ENCODE assay signal across 24 cellular contexts in the genomic region with DNA sequence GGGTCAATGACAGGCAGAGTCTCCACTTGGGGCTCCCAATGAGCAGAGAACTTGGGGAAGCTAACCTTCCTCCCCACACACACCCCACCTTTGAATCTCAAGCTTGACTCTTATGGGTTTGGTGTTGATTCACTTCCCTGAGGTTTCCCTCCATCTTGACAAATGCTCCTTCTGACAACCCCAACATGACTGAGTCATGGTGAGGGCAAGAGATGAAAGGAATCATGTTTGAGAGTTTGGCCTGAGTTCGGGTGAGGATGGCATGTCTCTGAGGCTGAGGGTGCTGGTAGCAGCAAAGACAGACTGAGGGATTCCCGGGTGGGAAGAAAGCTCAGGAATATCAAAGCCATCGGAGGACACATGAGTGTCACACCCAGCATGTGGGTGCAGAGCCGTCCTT. TPM values are rescaled to one million over a fixed set of nuclear protein-coding genes. Genes with fewer than 3 reads are reported as not detected.
"Had no signal": no experiment of that assay in that cellular context is flagged by ENCODE, and none has a peak within 500 bp of the region (broad histone marks: within the 10 kb centered on the region; RNA-seq: fewer than 3 reads in every experiment).

No MANE protein-coding gene starts in this region.

- H3K9me3 ChIP-seq: body of pancreas, mucosa of descending colon, psoas muscle, sigmoid colon, thoracic aorta, uterus had no signal

- H3K27ac ChIP-seq: body of pancreas, epithelial cell of prostate, psoas muscle, sigmoid colon, thoracic aorta, uterus had no signal

- H3K4me3 Mint-ChIP-seq: activated naive CD4-positive, alpha-beta T cell treated with anti-CD3 and anti-CD28 coated beads, Interleukin-2, amount 10 ng/mL, durations not matched to agents 7 days and 5 days; natural killer cell; stimulated activated naive CD8-positive, alpha-beta T cell treated with anti-CD3 and anti-CD28 coated beads, Interleukin-15, amount 100 ng/mL, for 72 hours had no signal

- H3K36me3 Mint-ChIP-seq: activated naive CD4-positive, alpha-beta T cell treated with anti-CD3 and anti-CD28 coated beads, Interleukin-2, amount 10 ng/mL, durations not matched to agents 7 days and 5 days; natural killer cell had no signal

- H3K27ac Mint-ChIP-seq: activated naive CD4-positive, alpha-beta T cell treated with anti-CD3 and anti-CD28 coated beads, Interleukin-2, amount 10 ng/mL, durations not matched to agents 7 days and 5 days; activated T-helper 2 cell treated with anti-CD3 and anti-CD28 coated beads, Interferon-gamma antibody, Interleukin-2, Interleukin-4, amounts not matched to agents 10 μg/mL and 5 μg/mL and 100 μg/mL, durations not matched to agents 14 hours and 24 hours and 36 hours had no signal

- DNase-seq: activated CD4-positive, alpha-beta T cell treated with anti-CD3 and anti-CD28 coated beads, Interleukin-2, amount 50 U/mL, for 1 hour; activated naive CD4-positive, alpha-beta T cell treated with anti-CD3 and anti-CD28 coated beads, Interleukin-2, amount 10 ng/mL, durations not matched to agents 7 days and 5 days; activated T-cell treated with anti-CD3 and anti-CD28 coated beads for 4 hours; body of pancreas; effector memory CD4-positive, alpha-beta T cell; hypothalamus; left colon; mucosa of descending colon; natural killer cell; nucleus accumbens; psoas muscle; sigmoid colon; stimulated activated CD4-positive, alpha-beta T cell treated with anti-CD3 and anti-CD28 coated beads, Interleukin-4, amount 100 ng/mL, for 1 hour; stimulated activated CD8-positive, alpha-beta memory T cell treated with anti-CD3 and anti-CD28 coated beads, Interleukin-4, amount 100 ng/mL, for 48 hours; stimulated activated naive CD8-positive, alpha-beta T cell treated with anti-CD3 and anti-CD28 coated beads, Interleukin-15, amount 100 ng/mL, for 72 hours; T-helper 2 cell; uterus had no signal

- H3K36me3 ChIP-seq: sigmoid colon, thoracic aorta, uterus had no signal

- H3K27me3 ChIP-seq: body of pancreas, sigmoid colon, uterus had no signal

- ATAC-seq: body of pancreas; left colon; mucosa of descending colon; natural killer cell; psoas muscle; stimulated activated naive CD8-positive, alpha-beta T cell treated with anti-CD3 and anti-CD28 coated beads, Interleukin-15, amount 100 ng/mL, for 72 hours had no signal

- H3K9me3 Mint-ChIP-seq: activated naive CD4-positive, alpha-beta T cell treated with anti-CD3 and anti-CD28 coated beads, Interleukin-2, amount 10 ng/mL, durations not matched to agents 7 days and 5 days; activated T-helper 2 cell treated with anti-CD3 and anti-CD28 coated beads, Interferon-gamma antibody, Interleukin-2, Interleukin-4, amounts not matched to agents 10 μg/mL and 5 μg/mL and 100 μg/mL, durations not matched to agents 14 hours and 24 hours and 36 hours; natural killer cell; stimulated activated naive CD8-positive, alpha-beta T cell treated with anti-CD3 and anti-CD28 coated beads, Interleukin-15, amount 100 ng/mL, for 72 hours had no signal

- H3K4me3 ChIP-seq: body of pancreas, mucosa of descending colon, psoas muscle, sigmoid colon, thoracic aorta, uterus had no signal

RNA-seq across cellular contexts. Expression of a gene that starts 18.7 kb away (rescaled TPM):
- total RNA-seq: activated CD8-positive, alpha-beta memory T cell treated with anti-CD3 and anti-CD28 coated beads for 36 hours; activated T-helper 2 cell treated with anti-CD3 and anti-CD28 coated beads, Interferon-gamma antibody, Interleukin-2, Interleukin-4, amounts not matched to agents 10 μg/mL and 5 μg/mL and 100 μg/mL, durations not matched to agents 14 hours and 24 hours and 36 hours; body of pancreas; glomerular endothelial cell; left colon; lung microvascular endothelial cell; mucosa of descending colon; natural killer cell; psoas muscle; sigmoid colon had no signal
- polyA plus RNA-seq: adipose tissue, sigmoid colon had no signal

RNA-seq across cellular contexts. Expression of a gene that starts 25.1 kb away (rescaled TPM):
- total RNA-seq: activated CD8-positive, alpha-beta memory T cell treated with anti-CD3 and anti-CD28 coated beads for 36 hours; activated T-helper 2 cell treated with anti-CD3 and anti-CD28 coated beads, Interferon-gamma antibody, Interleukin-2, Interleukin-4, amounts not matched to agents 10 μg/mL and 5 μg/mL and 100 μg/mL, durations not matched to agents 14 hours and 24 hours and 36 hours; natural killer cell had no signal

RNA-seq across cellular contexts. Expression of a gene that starts 33.5 kb away (rescaled TPM):
- total RNA-seq: activated CD8-positive, alpha-beta memory T cell treated with anti-CD3 and anti-CD28 coated beads for 36 hours; activated T-helper 2 cell treated with anti-CD3 and anti-CD28 coated beads, Interferon-gamma antibody, Interleukin-2, Interleukin-4, amounts not matched to agents 10 μg/mL and 5 μg/mL and 100 μg/mL, durations not matched to agents 14 hours and 24 hours and 36 hours; glomerular endothelial cell; lung microvascular endothelial cell; natural killer cell; sigmoid colon had no signal

RNA-seq across cellular contexts. Expression of a gene that starts 34.5 kb away (rescaled TPM):
- total RNA-seq: activated CD8-positive, alpha-beta memory T cell treated with anti-CD3 and anti-CD28 coated beads for 36 hours; activated T-helper 2 cell treated with anti-CD3 and anti-CD28 coated beads, Interferon-gamma antibody, Interleukin-2, Interleukin-4, amounts not matched to agents 10 μg/mL and 5 μg/mL and 100 μg/mL, durations not matched to agents 14 hours and 24 hours and 36 hours; natural killer cell; sigmoid colon had no signal

RNA-seq across cellular contexts. Expression of a gene that starts 47.8 kb away (rescaled TPM):
- total RNA-seq: activated CD8-positive, alpha-beta memory T cell treated with anti-CD3 and anti-CD28 coated beads for 36 hours; activated T-helper 2 cell treated with anti-CD3 and anti-CD28 coated beads, Interferon-gamma antibody, Interleukin-2, Interleukin-4, amounts not matched to agents 10 μg/mL and 5 μg/mL and 100 μg/mL, durations not matched to agents 14 hours and 24 hours and 36 hours; body of pancreas; glomerular endothelial cell; lung microvascular endothelial cell; natural killer cell had no signal
